ENCODE assay signal across 8 cellular contexts in genomic region chr21:17925900-17926299, GRCh38.
DNase-seq lines count a peak whose midpoint lies in the region; ATAC-seq and FAIRE-seq lines count a peak whose summit lies in the region.

No MANE protein-coding gene starts in this region.

- no peaks in the 10 kb centered on the region for H3K36me3 Mint-ChIP-seq in activated CD4-positive, alpha-beta T cell treated with anti-CD3 and anti-CD28 coated beads, Interleukin-2, amount 10 ng/mL, durations not matched to agents 24 days and 14 days (ENCODE audit: low read depth)

- no peaks in the 10 kb centered on the region for H3K4me1 Mint-ChIP-seq in activated CD4-positive, alpha-beta T cell treated with anti-CD3 and anti-CD28 coated beads, Interleukin-2, amount 10 ng/mL, durations not matched to agents 24 days and 14 days

- FAIRE-seq in endometrium (lab: Jason Lieb, UNC) (peak; percentile 93), small intestine (lab: Jason Lieb, UNC) (peak; percentile 70), HTR-8/SVneo (lab: Jason Lieb, UNC) (no peak)

- H3K4me1 ChIP-seq in small intestine (ENCODE audit: control insufficient read depth in 2 of 2, insufficient read depth in 1 of 2, low read depth in 1 of 2, low read length in 1 of 2), result no peaks in the 10 kb centered on the region

- H3K36me3 ChIP-seq in small intestine (ENCODE audit: control insufficient read depth in 2 of 2, insufficient read depth in 2 of 2, low read length in 2 of 2), result no peaks in the 10 kb centered on the region

- ATAC-seq in GM19455 (IDR thresholded peaks at IDR 0.05; ENCODE audit: unreplicated experiment), result no peak

- H3K9me3 Mint-ChIP-seq in activated CD4-positive, alpha-beta T cell treated with anti-CD3 and anti-CD28 coated beads, Interleukin-2, amount 10 ng/mL, durations not matched to agents 24 days and 14 days, result peaks cover 1% of the 10 kb centered on the region

- H3K27ac ChIP-seq in small intestine (ENCODE audit: low read depth in 1 of 2, low read length in 1 of 2), result no peak overlapping the region

- 23 to 31% (median 24%) methylated on average over 1 of the region's 1 CpG for WGBS in small intestine, 3 donors

- H3K9me3 ChIP-seq in small intestine (ENCODE audit: control insufficient read depth, low read depth), result no peaks in the 10 kb centered on the region

- H3K27me3 Mint-ChIP-seq in activated CD4-positive, alpha-beta T cell treated with anti-CD3 and anti-CD28 coated beads, Interleukin-2, amount 10 ng/mL, durations not matched to agents 24 days and 14 days, result peaks cover 3% of the 10 kb centered on the region

- intact Hi-C loops in activated CD4-positive, alpha-beta T cell treated with anti-CD3 and anti-CD28 coated beads, Interleukin-2, amount 10 ng/mL, durations not matched to agents 24 days and 14 days (cut with micrococcal nuclease), result loop anchor here (1.0 kb wide), 1 partner anchor 247 kb away; no protein-coding TSS in a partner anchor

- H3K4me3 Mint-ChIP-seq in activated CD4-positive, alpha-beta T cell treated with anti-CD3 and anti-CD28 coated beads, Interleukin-2, amount 10 ng/mL, durations not matched to agents 24 days and 14 days, result no peak overlapping the region

- DNase-seq in NCI-H1436 (lab: John Stamatoyannopoulos, UW) (peak; percentile 7), NCI-H1436 treated with DMSO at 0.1 percent for 48 hours (lab: John Stamatoyannopoulos, UW) (no peak), NCI-H748 treated with DMSO at 0.1 percent for 48 hours (lab: John Stamatoyannopoulos, UW) (peak; percentile 21), small intestine (no peak), HTR-8/SVneo (ENCODE audit: insufficient read length, low spot score) (no peak)
- no peak for DNase-seq in activated CD4-positive, alpha-beta T cell treated with anti-CD3 and anti-CD28 coated beads, Interleukin-2, amount 10 ng/mL, durations not matched to agents 24 days and 14 days

- no peak overlapping the region for H3K4me3 ChIP-seq in small intestine (ENCODE audit: low read depth in 1 of 2, low read length in 2 of 2)

- no peaks in the 10 kb centered on the region for H3K27me3 ChIP-seq in small intestine (ENCODE audit: control insufficient read depth in 2 of 2, insufficient read depth in 2 of 2, low read length in 2 of 2)

- no peak overlapping the region for H3K27ac Mint-ChIP-seq in activated CD4-positive, alpha-beta T cell treated with anti-CD3 and anti-CD28 coated beads, Interleukin-2, amount 10 ng/mL, durations not matched to agents 24 days and 14 days

Comparison
In these comparisons a context has a peak if more than half of its experiments do, and no peak if none do; other contexts are left out.
1. DNase-seq: peak in NCI-H1436 (single experiment) and NCI-H748 treated with DMSO at 0.1 percent for 48 hours (single experiment); none in NCI-H1436 treated with DMSO at 0.1 percent for 48 hours (single experiment), small intestine (single experiment), activated CD4-positive, alpha-beta T cell treated with anti-CD3 and anti-CD28 coated beads, Interleukin-2, amount 10 ng/mL, durations not matched to agents 24 days and 14 days (single experiment) and HTR-8/SVneo (single experiment).